In genomic region chr3:72549819-72550581, GRCh38 we compare ENCODE assay signal across 10 cellular contexts.
DNase-seq lines count a peak whose midpoint lies in the region; ATAC-seq, FAIRE-seq and TF ChIP-seq lines count a peak whose summit lies in the region.
"Had no signal": no experiment of that assay in that cellular context is flagged by ENCODE, and none has a peak within 500 bp of the region (broad histone marks: within the 10 kb centered on the region; RNA-seq: fewer than 3 reads in every experiment).

No MANE protein-coding gene starts in this region.

- no peaks in the 10 kb centered on the region for H4K20me1 ChIP-seq in fibroblast of lung (ENCODE audit: control insufficient read depth, extremely low read depth, insufficient read depth, low read length)

- CTCF ChIA-PET in activated naive CD4-positive, alpha-beta T cell treated with anti-CD3 and anti-CD28 coated beads, Interleukin-2, amount 10 ng/mL, durations not matched to agents 7 days and 5 days (lab: Charles Lee) = no interaction called here

- H3K27ac Mint-ChIP-seq in activated naive CD4-positive, alpha-beta T cell treated with anti-CD3 and anti-CD28 coated beads, Interleukin-2, amount 10 ng/mL, durations not matched to agents 7 days and 5 days = peak overlapping the region; percentile 85

- WGBS in right cardiac atrium = 84% methylated on average over 10 of the region's 10 CpGs

- H3K36me3 ChIP-seq in fibroblast of lung (ENCODE audit: control insufficient read depth, insufficient read depth, low read length) = no peaks in the 10 kb centered on the region

- intact Hi-C loops in right cardiac atrium (cut with DNase I) = no loop called here

- no peak for TF ChIP-seq CTCF in fibroblast of lung (conservative IDR thresholded peaks at IDR 0.05 in 1 of 2, IDR thresholded peaks at IDR 0.05 in 1 of 2; ENCODE audit: low read depth in 1 of 2, low read length in 2 of 2)

- no peak overlapping the region for H3K9ac ChIP-seq in fibroblast of lung (ENCODE audit: insufficient read depth, low read length)

- peaks cover 25% of the 10 kb centered on the region for H3K4me1 Mint-ChIP-seq in activated naive CD4-positive, alpha-beta T cell treated with anti-CD3 and anti-CD28 coated beads, Interleukin-2, amount 10 ng/mL, durations not matched to agents 7 days and 5 days

- H3K4me3 Mint-ChIP-seq in activated naive CD4-positive, alpha-beta T cell treated with anti-CD3 and anti-CD28 coated beads, Interleukin-2, amount 10 ng/mL, durations not matched to agents 7 days and 5 days = peak overlapping the region; percentile 69
- H3K4me3 Mint-ChIP-seq: brain had no signal

- no peaks in the 10 kb centered on the region for H3K9me3 Mint-ChIP-seq in activated naive CD4-positive, alpha-beta T cell treated with anti-CD3 and anti-CD28 coated beads, Interleukin-2, amount 10 ng/mL, durations not matched to agents 7 days and 5 days

- no peaks in the 10 kb centered on the region for H3K79me2 ChIP-seq in fibroblast of lung (ENCODE audit: control insufficient read depth, insufficient read depth, low read length)

- H3K4me2 ChIP-seq in fibroblast of lung (ENCODE audit: extremely low read depth, insufficient read depth, low read length) = no peak overlapping the region

- DNase-seq in activated naive CD4-positive, alpha-beta T cell treated with anti-CD3 and anti-CD28 coated beads, Interleukin-2, amount 10 ng/mL, durations not matched to agents 7 days and 5 days = peak; percentile 44
- no peak for DNase-seq in activated naive CD4-positive, alpha-beta T cell treated with Interleukin-2 at 50 U/mL for 16 hours
- DNase-seq in fibroblast of lung (ENCODE audit: low read depth in 2 of 2) (no peak), urothelium cell line (ENCODE audit: low spot score) (peak; percentile 58), right cardiac atrium (no peak), T-helper 9 cell (no peak)
- DNase-seq: posterior cingulate gyrus had no signal

- H2AFZ ChIP-seq in fibroblast of lung (ENCODE audit: low read length) = peak overlapping the region; percentile 54

- FAIRE-seq in urothelium cell line (lab: Jason Lieb, UNC) = no peak

- no peak overlapping the region for H3K27ac ChIP-seq in fibroblast of lung (ENCODE audit: insufficient read depth, low read length)
- no peak overlapping the region for H3K27ac ChIP-seq in right cardiac atrium (ENCODE audit: low read length)

- H3K36me3 Mint-ChIP-seq in activated naive CD4-positive, alpha-beta T cell treated with anti-CD3 and anti-CD28 coated beads, Interleukin-2, amount 10 ng/mL, durations not matched to agents 7 days and 5 days = no peaks in the 10 kb centered on the region
- H3K36me3 Mint-ChIP-seq: brain had no signal

- H3K4me3 ChIP-seq in fibroblast of lung (replicated peaks in 1 of 4; ENCODE audit: control extremely low read depth in 1 of 4, insufficient read depth in 1 of 4, low read depth in 3 of 4, low read length in 4 of 4) (peak overlapping the region in 1 of 4 experiments; percentile 9), right cardiac atrium (ENCODE audit: low read length) (no peak overlapping the region)

- H3K9me3 ChIP-seq in fibroblast of lung (ENCODE audit: control insufficient read depth, insufficient read depth, low read depth, low read length) = no peaks in the 10 kb centered on the region
- H3K9me3 ChIP-seq in right cardiac atrium (ENCODE audit: control insufficient read depth, low read length) = no peaks in the 10 kb centered on the region

- H3K4me1 ChIP-seq in fibroblast of lung (ENCODE audit: control insufficient read depth, extremely low read depth, insufficient read depth, low read length) = no peaks in the 10 kb centered on the region
- no peaks in the 10 kb centered on the region for H3K4me1 ChIP-seq in right cardiac atrium (ENCODE audit: control insufficient read depth, insufficient read depth, low read length)

- ATAC-seq in SK-N-SH treated with all-trans-retinoic acid at 6 μM for 48 hours (peak; percentile 24; the same call in 1 of the 3 replicates), right cardiac atrium (no peak), HG02642 (IDR thresholded peaks at IDR 0.05; ENCODE audit: poor library complexity, unreplicated experiment) (no peak)

- H3K27me3 ChIP-seq in fibroblast of lung (ENCODE audit: control insufficient read depth, insufficient read depth, low read length) (no peaks in the 10 kb centered on the region), right cardiac atrium (ENCODE audit: control insufficient read depth, insufficient read depth) (no peaks in the 10 kb centered on the region)

- H3K27me3 Mint-ChIP-seq in activated naive CD4-positive, alpha-beta T cell treated with anti-CD3 and anti-CD28 coated beads, Interleukin-2, amount 10 ng/mL, durations not matched to agents 7 days and 5 days = no peaks in the 10 kb centered on the region

TF ChIP-seq in SK-N-SH treated with all-trans-retinoic acid at 6 μM for 48 hours, 23 proteins besides CTCF, POLR2A, EP300 and RAD21:
- TF ChIP-seq TCF4 (CRISPR knock-in tag; IDR thresholded peaks at IDR 0.05; ENCODE audit: borderline replicate concordance) = no peak
- no peak for TF ChIP-seq ZNF70 (CRISPR knock-in tag; IDR thresholded peaks at IDR 0.05)
- TF ChIP-seq PATZ1 (CRISPR knock-in tag; IDR thresholded peaks at IDR 0.05; ENCODE audit: borderline replicate concordance) = no peak
- no peak for TF ChIP-seq CSDC2 (CRISPR knock-in tag; IDR thresholded peaks at IDR 0.05)
- no peak for TF ChIP-seq PPARA (CRISPR knock-in tag; IDR thresholded peaks at IDR 0.05; ENCODE audit: borderline replicate concordance)
- no peak for TF ChIP-seq OSR1 (CRISPR knock-in tag; IDR thresholded peaks at IDR 0.05)
- no peak for TF ChIP-seq CSRNP3 (CRISPR knock-in tag; IDR thresholded peaks at IDR 0.05)
- TF ChIP-seq ZNF565 (CRISPR knock-in tag; conservative IDR thresholded peaks at IDR 0.05; ENCODE audit: low read depth) = no peak
- no peak for TF ChIP-seq RARB (CRISPR knock-in tag; IDR thresholded peaks at IDR 0.05)
- no peak for TF ChIP-seq ZFP30 (CRISPR knock-in tag; IDR thresholded peaks at IDR 0.05)
- no peak for TF ChIP-seq BACH2 (CRISPR knock-in tag; IDR thresholded peaks at IDR 0.05; ENCODE audit: borderline replicate concordance)
- no peak for TF ChIP-seq ZNF8 (CRISPR knock-in tag; IDR thresholded peaks at IDR 0.05)

Comparison
In these comparisons a context has a peak if more than half of its experiments do, and no peak if none do; other contexts are left out.
1. DNase-seq: peak in activated naive CD4-positive, alpha-beta T cell treated with anti-CD3 and anti-CD28 coated beads, Interleukin-2, amount 10 ng/mL, durations not matched to agents 7 days and 5 days (single experiment) and urothelium cell line (single experiment); none in activated naive CD4-positive, alpha-beta T cell treated with Interleukin-2 at 50 U/mL for 16 hours (single experiment), fibroblast of lung (0 of 2), right cardiac atrium (0 of 3) and T-helper 9 cell (single experiment).